ENCODE assay signal across 30 cellular contexts in the genomic region with DNA sequence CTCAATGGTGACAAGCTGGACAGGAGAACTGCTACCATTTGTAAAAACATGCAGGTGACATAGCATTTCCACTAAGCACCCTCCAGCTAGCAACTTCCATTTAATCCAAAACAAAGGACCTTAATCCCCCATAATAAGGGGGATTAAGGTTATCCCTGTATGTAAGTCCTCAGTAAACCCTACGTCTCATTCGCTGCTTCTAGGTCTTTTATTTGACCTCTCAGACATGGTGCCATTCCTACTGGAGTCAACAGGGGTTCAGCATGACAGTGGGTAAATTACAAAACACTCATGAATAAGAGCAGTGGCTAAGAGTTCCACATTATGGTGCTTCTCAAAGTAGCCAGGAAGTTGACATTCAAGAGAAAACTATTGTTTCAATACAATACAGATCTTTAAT.
"Had no signal": no experiment of that assay in that cellular context is flagged by ENCODE, and none has a peak within 500 bp of the region (broad histone marks: within the 10 kb centered on the region; RNA-seq: fewer than 3 reads in every experiment).

No MANE protein-coding gene starts in this region.

- H3K4me3 ChIP-seq: gastrocnemius medialis, hepatocyte, ovary, skin epidermis, thyroid gland, upper lobe of left lung, vagina had no signal

- H3K27ac ChIP-seq: gastrocnemius medialis, hepatocyte, ovary, skin epidermis, thyroid gland, vagina, VCaP had no signal

- H3K36me3 ChIP-seq: gastrocnemius medialis, ovary, thyroid gland, upper lobe of left lung, vagina had no signal

- H3K27me3 ChIP-seq: gastrocnemius medialis, hepatocyte, ovary, thyroid gland, upper lobe of left lung, vagina had no signal

- H3K9me3 ChIP-seq: gastrocnemius medialis, ovary, thyroid gland, upper lobe of left lung, vagina had no signal

- H3K9me3 Mint-ChIP-seq: activated T-cell treated with anti-CD3 and anti-CD28 coated beads, Interleukin-2, amount 50 U/mL, for 24 hours; dendritic cell treated with granulocyte-macrophage colony-stimulating factor and Interleukin-4, amounts not matched to agents 40 ng/mL and 50 ng/mL, for 4 days; stimulated activated memory B cell treated with anti-CD40 and anti-IgM and Interleukin-4, amounts not matched to agents 10 μg/mL and 1 μg/mL and 100 μg/mL, for 72 hours; stimulated activated naive CD8-positive, alpha-beta T cell treated with anti-CD3 and anti-CD28 coated beads, Interleukin-15, amount 100 ng/mL, for 72 hours had no signal

- H3K27me3 Mint-ChIP-seq: dendritic cell treated with granulocyte-macrophage colony-stimulating factor and Interleukin-4, amounts not matched to agents 40 ng/mL and 50 ng/mL, for 4 days; progenitor cell of endocrine pancreas had no signal

- H3K4me1 ChIP-seq: thyroid gland, upper lobe of left lung, vagina had no signal

- H3K4me1 Mint-ChIP-seq: naive B cell; nephron progenitor cell; stimulated activated memory B cell treated with anti-CD40 and anti-IgM and Interleukin-4, amounts not matched to agents 10 μg/mL and 1 μg/mL and 100 μg/mL, for 72 hours; stimulated activated naive CD8-positive, alpha-beta T cell treated with anti-CD3 and anti-CD28 coated beads, Interleukin-15, amount 100 ng/mL, for 72 hours had no signal

- H3K4me3 Mint-ChIP-seq: activated T-cell treated with anti-CD3 and anti-CD28 coated beads, Interleukin-2, amount 50 U/mL, for 24 hours; dendritic cell treated with granulocyte-macrophage colony-stimulating factor and Interleukin-4, amounts not matched to agents 40 ng/mL and 50 ng/mL, for 4 days; mesothelial cell of epicardium; naive B cell; nephron progenitor cell; stimulated activated memory B cell treated with anti-CD40 and anti-IgM and Interleukin-4, amounts not matched to agents 10 μg/mL and 1 μg/mL and 100 μg/mL, for 72 hours; stimulated activated naive CD8-positive, alpha-beta T cell treated with anti-CD3 and anti-CD28 coated beads, Interleukin-15, amount 100 ng/mL, for 72 hours had no signal

- H3K36me3 Mint-ChIP-seq: naive B cell; stimulated activated memory B cell treated with anti-CD40 and anti-IgM and Interleukin-4, amounts not matched to agents 10 μg/mL and 1 μg/mL and 100 μg/mL, for 72 hours had no signal

- H3K27ac Mint-ChIP-seq: activated T-cell treated with anti-CD3 and anti-CD28 coated beads, Interleukin-2, amount 50 U/mL, for 24 hours; dendritic cell treated with granulocyte-macrophage colony-stimulating factor and Interleukin-4, amounts not matched to agents 40 ng/mL and 50 ng/mL, for 4 days; mesothelial cell of epicardium; naive B cell; nephron progenitor cell; progenitor cell of endocrine pancreas; stimulated activated memory B cell treated with anti-CD40 and anti-IgM and Interleukin-4, amounts not matched to agents 10 μg/mL and 1 μg/mL and 100 μg/mL, for 72 hours; stimulated activated naive CD8-positive, alpha-beta T cell treated with anti-CD3 and anti-CD28 coated beads, Interleukin-15, amount 100 ng/mL, for 72 hours had no signal

- DNase-seq: activated CD4-positive, alpha-beta T cell treated with anti-CD3 and anti-CD28 coated beads for 48 hours; activated CD4-positive, alpha-beta T cell treated with anti-CD3 and anti-CD28 coated beads, Interleukin-2, amount 50 U/mL, for 48 hours; activated CD8-positive, alpha-beta memory T cell treated with anti-CD3 and anti-CD28 coated beads, Interleukin-2, amount 50 U/mL, for 48 hours; activated gamma-delta T cell; activated naive CD4-positive, alpha-beta T cell treated with anti-CD3 and anti-CD28 coated beads, Interleukin-2, amount 50 U/mL, for 16 hours; activated T-cell treated with anti-CD3 and anti-CD28 coated beads, Interleukin-2, amount 50 U/mL, for 24 hours; amniotic stem cell; central memory CD4-positive, alpha-beta T cell; effector CD4-positive, alpha-beta T cell; gastrocnemius medialis; islet precursor cell; left cardiac atrium; left ventricle myocardium superior; naive B cell; nephron progenitor cell; ovary; stimulated activated CD4-positive, alpha-beta T cell treated with anti-CD3 and anti-CD28 coated beads, Interleukin-12 subunit alpha, Interleukin-12 subunit beta, amount 100 ng/mL, for 4 hours; stimulated activated CD4-positive, alpha-beta T cell treated with anti-CD3 and anti-CD28 coated beads, Interleukin-4, amount 100 ng/mL, for 24 hours; stimulated activated naive CD8-positive, alpha-beta T cell treated with anti-CD3 and anti-CD28 coated beads, Interleukin-15, amount 100 ng/mL, for 72 hours; substantia nigra; thyroid gland; upper lobe of left lung had no signal
